21 cellular contexts compared by ENCODE assay signal in the genomic region with DNA sequence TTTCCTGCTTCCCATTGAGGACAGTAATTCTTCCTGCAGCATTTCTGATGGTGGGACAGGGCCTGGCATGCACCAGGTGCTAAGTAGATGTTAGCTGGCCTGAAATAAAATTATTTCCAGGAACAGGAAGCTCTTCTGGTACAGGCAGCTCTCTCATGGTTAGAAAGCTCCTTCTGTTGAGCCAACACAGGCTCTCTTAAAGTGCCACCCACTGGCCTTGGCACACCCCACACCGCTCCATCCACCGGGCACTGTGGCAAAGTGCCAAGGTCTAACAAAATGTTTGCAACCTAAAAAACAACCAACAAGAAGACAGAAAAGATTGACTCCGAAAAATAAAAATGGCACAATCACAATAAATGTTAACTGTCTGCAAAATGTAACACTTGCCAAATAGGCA. TPM values are rescaled to one million over a fixed set of nuclear protein-coding genes. Genes with fewer than 3 reads are reported as not detected.
DNase-seq lines count a peak whose midpoint lies in the region; ATAC-seq and TF ChIP-seq lines count a peak whose summit lies in the region.
"Had no signal": no experiment of that assay in that cellular context is flagged by ENCODE, and none has a peak within 500 bp of the region (broad histone marks: within the 10 kb centered on the region; RNA-seq: fewer than 3 reads in every experiment).

No MANE protein-coding gene starts in this region.

- H3K9me3 Mint-ChIP-seq in CD4-positive, CD25-positive, alpha-beta regulatory T cell = no peaks in the 10 kb centered on the region
- H3K9me3 Mint-ChIP-seq: activated B cell treated with CpG ODN at 0.5 μM for 24 hours; activated T-helper 17 cell treated with anti-CD3 and anti-CD28 coated beads, Interleukin-2, amount 50 U/mL, for 72 hours; GM23338; naive thymus-derived CD4-positive, alpha-beta T cell; stimulated activated naive B cell treated with anti-CD40 and anti-IgM and Interleukin-4, amounts not matched to agents 10 μg/mL and 1 μg/mL and 100 μg/mL, for 72 hours had no signal

- TF ChIP-seq POLR2A in body of pancreas (IDR thresholded peaks at IDR 0.05) (no peak), gastroesophageal sphincter (IDR thresholded peaks at IDR 0.05) (no peak)

- no peaks in the 10 kb centered on the region for H3K9me3 ChIP-seq in CD4-positive, CD25-positive, alpha-beta regulatory T cell (ENCODE audit: control insufficient read depth in 2 of 2, low read length in 2 of 2)
- H3K9me3 ChIP-seq in body of pancreas = no peaks in the 10 kb centered on the region
- H3K9me3 ChIP-seq in gastroesophageal sphincter = no peaks in the 10 kb centered on the region
- H3K9me3 ChIP-seq: BE2C, SJCRH30, transverse colon had no signal

- no peak for ATAC-seq in CD4-positive, CD25-positive, alpha-beta regulatory T cell (ENCODE audit: low read depth in 2 of 2)
- ATAC-seq in body of pancreas (peak; percentile 84), gastroesophageal sphincter (no peak)
- ATAC-seq: activated T-helper 17 cell treated with anti-CD3 and anti-CD28 coated beads, Interleukin-2, amount 50 U/mL, for 72 hours; GM23338; K562; naive thymus-derived CD4-positive, alpha-beta T cell; stimulated activated naive B cell treated with anti-CD40 and anti-IgM and Interleukin-4, amounts not matched to agents 10 μg/mL and 1 μg/mL and 100 μg/mL, for 72 hours had no signal

- TF ChIP-seq CTCF in body of pancreas (IDR thresholded peaks at IDR 0.05) = no peak
- TF ChIP-seq CTCF in gastroesophageal sphincter (IDR thresholded peaks at IDR 0.05) = no peak

- no peak overlapping the region for H3K27ac ChIP-seq in CD4-positive, CD25-positive, alpha-beta regulatory T cell (ENCODE audit: insufficient read depth, low read length, poor library complexity, severe bottlenecking)
- peak overlapping the region in 3 of 4 donors; percentile 42 to 63 (median 48) for H3K27ac ChIP-seq in body of pancreas
- no peak overlapping the region for H3K27ac ChIP-seq in gastroesophageal sphincter
- H3K27ac ChIP-seq: 22Rv1, SJCRH30, transverse colon had no signal

- no peaks in the 10 kb centered on the region for H3K4me1 ChIP-seq in CD4-positive, CD25-positive, alpha-beta regulatory T cell (ENCODE audit: control insufficient read depth, insufficient read depth, low read length, poor library complexity, severe bottlenecking)
- peaks cover 16% of the 10 kb centered on the region for H3K4me1 ChIP-seq in body of pancreas
- no peaks in the 10 kb centered on the region for H3K4me1 ChIP-seq in gastroesophageal sphincter
- H3K4me1 ChIP-seq: BE2C, SJCRH30 had no signal

- WGBS in body of pancreas, 2 donors = 7 to 13% methylated on average over 3 of the region's 3 CpGs
- WGBS in gastroesophageal sphincter (ENCODE audit: low coverage in 1 of 2), 2 donors = 85% methylated on average over 3 of the region's 3 CpGs; no CpG with 5 or more reads in 1 of the 2 donors

- H3K4me3 Mint-ChIP-seq in CD4-positive, CD25-positive, alpha-beta regulatory T cell = no peak overlapping the region
- H3K4me3 Mint-ChIP-seq: activated B cell treated with CpG ODN at 0.5 μM for 24 hours; activated T-helper 17 cell treated with anti-CD3 and anti-CD28 coated beads, Interleukin-2, amount 50 U/mL, for 72 hours; GM23338; naive thymus-derived CD4-positive, alpha-beta T cell; stimulated activated naive B cell treated with anti-CD40 and anti-IgM and Interleukin-4, amounts not matched to agents 10 μg/mL and 1 μg/mL and 100 μg/mL, for 72 hours had no signal

- no peak for TF ChIP-seq EP300 in gastroesophageal sphincter (IDR thresholded peaks at IDR 0.05)

- intact Hi-C loops in body of pancreas (cut with DNase I) = no loop called here

- no peaks in the 10 kb centered on the region for H3K27me3 ChIP-seq in CD4-positive, CD25-positive, alpha-beta regulatory T cell (ENCODE audit: control insufficient read depth, insufficient read depth, low read length)
- no peaks in the 10 kb centered on the region for H3K27me3 ChIP-seq in body of pancreas
- H3K27me3 ChIP-seq in gastroesophageal sphincter = no peaks in the 10 kb centered on the region
- H3K27me3 ChIP-seq: BE2C, transverse colon had no signal

- H3K4me1 Mint-ChIP-seq in CD4-positive, CD25-positive, alpha-beta regulatory T cell = peaks cover 0 to 6% (median 0%) of the 10 kb centered on the region in 4 donors
- H3K4me1 Mint-ChIP-seq: activated B cell treated with CpG ODN at 0.5 μM for 24 hours; activated T-helper 17 cell treated with anti-CD3 and anti-CD28 coated beads, Interleukin-2, amount 50 U/mL, for 72 hours; GM23338; stimulated activated naive B cell treated with anti-CD40 and anti-IgM and Interleukin-4, amounts not matched to agents 10 μg/mL and 1 μg/mL and 100 μg/mL, for 72 hours had no signal

- H3K36me3 ChIP-seq in CD4-positive, CD25-positive, alpha-beta regulatory T cell (ENCODE audit: control insufficient read depth, insufficient read depth, low read length) = no peaks in the 10 kb centered on the region
- H3K36me3 ChIP-seq in body of pancreas (replicated peaks in 1 of 2; ENCODE audit: insufficient read depth in 1 of 2, low read depth in 2 of 2) (no peaks in the 10 kb centered on the region), gastroesophageal sphincter (no peaks in the 10 kb centered on the region)
- H3K36me3 ChIP-seq: BE2C, SJCRH30, transverse colon had no signal

- no peak overlapping the region for H3K4me3 ChIP-seq in CD4-positive, CD25-positive, alpha-beta regulatory T cell (ENCODE audit: low read depth, low read length)
- H3K4me3 ChIP-seq in body of pancreas (no peak overlapping the region), gastroesophageal sphincter (no peak overlapping the region)
- H3K4me3 ChIP-seq: GM23338, K562, SJCRH30, transverse colon had no signal

- DNase-seq in DMS 273 (lab: John Stamatoyannopoulos, UW; ENCODE audit: unreplicated experiment) (peak; percentile 3), DMS 273 treated with DMSO at 0.1 percent for 48 hours (lab: John Stamatoyannopoulos, UW) (no peak), body of pancreas (peak; percentile 52 to 70 (median 68)), midbrain (lab: John Stamatoyannopoulos, UW) (peak; percentile 24), NCI-H2107 treated with DMSO at 0.1 percent for 48 hours (lab: John Stamatoyannopoulos, UW; ENCODE audit: unreplicated experiment) (no peak)
- peak in 1 of 3 donors; percentile 23 for DNase-seq in CD4-positive, CD25-positive, alpha-beta regulatory T cell
- DNase-seq in stimulated activated CD4-positive, alpha-beta T cell treated with anti-CD3 and anti-CD28 coated beads, Interleukin-12 subunit alpha, Interleukin-12 subunit beta, amount 100 ng/mL, for 4 hours = no peak
- DNase-seq: activated B cell treated with CpG ODN at 0.5 μM for 24 hours; BE2C; central memory CD4-positive, alpha-beta T cell; naive thymus-derived CD4-positive, alpha-beta T cell; NCI-H1105 treated with DMSO at 0.1 percent for 48 hours; SJCRH30; stimulated activated naive B cell treated with anti-CD40 and anti-IgM and Interleukin-4, amounts not matched to agents 10 μg/mL and 1 μg/mL and 100 μg/mL, for 72 hours; transverse colon had no signal

- no peaks in the 10 kb centered on the region for H3K36me3 Mint-ChIP-seq in CD4-positive, CD25-positive, alpha-beta regulatory T cell
- H3K36me3 Mint-ChIP-seq: naive thymus-derived CD4-positive, alpha-beta T cell; stimulated activated naive B cell treated with anti-CD40 and anti-IgM and Interleukin-4, amounts not matched to agents 10 μg/mL and 1 μg/mL and 100 μg/mL, for 72 hours had no signal

- H3K27ac Mint-ChIP-seq in CD4-positive, CD25-positive, alpha-beta regulatory T cell = peak overlapping the region in 2 of 3 donors; percentile 38
- H3K27ac Mint-ChIP-seq: activated B cell treated with CpG ODN at 0.5 μM for 24 hours; activated T-helper 17 cell treated with anti-CD3 and anti-CD28 coated beads, Interleukin-2, amount 50 U/mL, for 72 hours; GM23338; naive thymus-derived CD4-positive, alpha-beta T cell; stimulated activated naive B cell treated with anti-CD40 and anti-IgM and Interleukin-4, amounts not matched to agents 10 μg/mL and 1 μg/mL and 100 μg/mL, for 72 hours had no signal

- peaks cover 4% of the 10 kb centered on the region for H3K27me3 Mint-ChIP-seq in CD4-positive, CD25-positive, alpha-beta regulatory T cell
- H3K27me3 Mint-ChIP-seq: activated B cell treated with CpG ODN at 0.5 μM for 24 hours; activated T-helper 17 cell treated with anti-CD3 and anti-CD28 coated beads, Interleukin-2, amount 50 U/mL, for 72 hours; stimulated activated naive B cell treated with anti-CD40 and anti-IgM and Interleukin-4, amounts not matched to agents 10 μg/mL and 1 μg/mL and 100 μg/mL, for 72 hours had no signal

RNA-seq across cellular contexts. Expression of gene ZNF710, which starts 36.6 kb away (rescaled TPM):
- total RNA-seq in CD4-positive, CD25-positive, alpha-beta regulatory T cell = 16.3 TPM
- polyA plus RNA-seq in CD4-positive, CD25-positive, alpha-beta regulatory T cell = 1 to 10 TPM in 3 of 4 donors, under 1 TPM in 1; 0.88 to 2.4 (median 1.9) TPM
- total RNA-seq in body of pancreas = 10 to 100 TPM; 18.1 to 34.5 TPM
- total RNA-seq in gastroesophageal sphincter = 10 to 100 TPM in 3 of 4 donors, 1 to 10 TPM in 1; 7.3 to 13.2 (median 11.4) TPM

RNA-seq across cellular contexts. Expression of gene ARPIN, which starts 51.8 kb away (rescaled TPM):
- not detected for total RNA-seq in CD4-positive, CD25-positive, alpha-beta regulatory T cell
- polyA plus RNA-seq in CD4-positive, CD25-positive, alpha-beta regulatory T cell = not detected
- total RNA-seq in body of pancreas (10 to 100 TPM; 23.1 to 40.5 TPM), gastroesophageal sphincter (10 to 100 TPM; 20.9 to 25.4 (median 24.3) TPM)
- total RNA-seq: activated B cell treated with CpG ODN at 0.5 μM for 24 hours; activated CD8-positive, alpha-beta memory T cell treated with anti-CD3 and anti-CD28 coated beads for 36 hours; activated T-helper 17 cell treated with anti-CD3 and anti-CD28 coated beads, Interleukin-2, amount 50 U/mL, for 72 hours; K562 had no signal
- polyA plus RNA-seq: K562; naive thymus-derived CD4-positive, alpha-beta T cell had no signal

Comparison
In these comparisons a context has a peak if more than half of its experiments do, and no peak if none do; other contexts are left out.
1. DNase-seq: peak in DMS 273 (single experiment), body of pancreas (4 of 4) and midbrain (single experiment); none in DMS 273 treated with DMSO at 0.1 percent for 48 hours (single experiment), NCI-H2107 treated with DMSO at 0.1 percent for 48 hours (single experiment) and stimulated activated CD4-positive, alpha-beta T cell treated with anti-CD3 and anti-CD28 coated beads, Interleukin-12 subunit alpha, Interleukin-12 subunit beta, amount 100 ng/mL, for 4 hours (single experiment).
2. H3K27ac ChIP-seq: peak in body of pancreas (3 of 4); none in CD4-positive, CD25-positive, alpha-beta regulatory T cell (single experiment) and gastroesophageal sphincter (0 of 4).
3. RNA of gene ARPIN, which starts 51.8 kb away (total RNA-seq): 23.1 to 40.5 TPM in body of pancreas and 20.9 to 25.4 TPM in gastroesophageal sphincter; not detected in CD4-positive, CD25-positive, alpha-beta regulatory T cell (single experiment); every median in the first group is over 10 times any median in the second.